Comparison of ENCODE assay signal across 8 cellular contexts in genomic region chr19:13154241-13154778, GRCh38. TPM values are rescaled to one million over a fixed set of nuclear protein-coding genes. Genes with fewer than 3 reads are reported as not detected.
A peak's percentile ranks its signal among the peaks of the same experiment; 100 is the strongest.
DNase-seq lines count a peak whose midpoint lies in the region; ATAC-seq and TF ChIP-seq lines count a peak whose summit lies in the region.

No MANE protein-coding gene starts in this region.

- H3K36me3 Mint-ChIP-seq in nephron (ENCODE audit: low read depth): peaks cover 11% of the 10 kb centered on the region

- H3K4me1 Mint-ChIP-seq in nephron: peaks cover 15% of the 10 kb centered on the region

- H3K36me3 ChIP-seq in ACC112 (ENCODE audit: insufficient read depth, low read length) (peaks cover 9% of the 10 kb centered on the region; the same call in 1 of the 2 replicates), OCI-LY1 (ENCODE audit: insufficient read depth, low read length) (peaks cover 6% of the 10 kb centered on the region), tibial nerve (no peaks in the 10 kb centered on the region)

- H3K9me2 ChIP-seq in OCI-LY1 (ENCODE audit: low read depth, low read length): no peaks in the 10 kb centered on the region

- peak; percentile 9 to 38 for DNase-seq in activated T-helper 1 cell treated with anti-CD3 and anti-CD28 coated beads, Interleukin-2, amount 50 U/mL, for 16 hours (ENCODE audit: low read depth in 1 of 2, low spot score in 1 of 2)
- peak; percentile 95 for DNase-seq in fibroblast of mammary gland (ENCODE audit: low read depth)
- DNase-seq in tibial nerve (ENCODE audit: low spot score in 2 of 2): peak; percentile 85 to 92

- peaks cover 5% of the 10 kb centered on the region for H3K27me3 Mint-ChIP-seq in nephron (ENCODE audit: low read depth)

- H3F3A ChIP-seq in OCI-LY1 (ENCODE audit: insufficient read depth, low read length): peaks cover 5% of the 10 kb centered on the region

- H3K79me2 ChIP-seq in ACC112 (ENCODE audit: control insufficient read depth, insufficient read depth, low read length, unreplicated experiment) (peaks cover 31% of the 10 kb centered on the region), OCI-LY1 (ENCODE audit: insufficient read depth, low read length) (no peaks in the 10 kb centered on the region)

- H3K27me3 ChIP-seq in ACC112 (ENCODE audit: insufficient read depth, low read length) (no peaks in the 10 kb centered on the region), OCI-LY1 (ENCODE audit: insufficient read depth, low read length) (no peaks in the 10 kb centered on the region; the same call in 1 of the 2 replicates), tibial nerve (no peaks in the 10 kb centered on the region)

- peak; percentile 75 to 96 for TF ChIP-seq EP300 in tibial nerve (IDR thresholded peaks at IDR 0.05)

- H3K9ac ChIP-seq in OCI-LY1 (ENCODE audit: low read length): peak overlapping the region; percentile 88

- H3K27ac ChIP-seq in ACC112 (ENCODE audit: low read depth, low read length) (peak overlapping the region; percentile 96), OCI-LY1 (ENCODE audit: low read depth, low read length, poor library complexity, severe bottlenecking) (no peak overlapping the region), tibial nerve (peak overlapping the region; percentile 96 to 99 (median 98))

- H3K4me3 ChIP-seq in ACC112 (ENCODE audit: low read depth, low read length) (peak overlapping the region; percentile 97), OCI-LY1 (ENCODE audit: low read depth, low read length, poor library complexity, severe bottlenecking) (peak overlapping the region; percentile 90), fibroblast of mammary gland (ENCODE audit: control insufficient read depth, low read depth, low read length) (peak overlapping the region; percentile 94), tibial nerve (peak overlapping the region; percentile 66 to 98 (median 84))

- H3K9me3 Mint-ChIP-seq in nephron: no peaks in the 10 kb centered on the region

- ATAC-seq in GM18505 (IDR thresholded peaks at IDR 0.05; ENCODE audit: unreplicated experiment) (no peak), GM18519 (IDR thresholded peaks at IDR 0.05; ENCODE audit: low FRiP score, unreplicated experiment) (no peak)

- peak; percentile 55 for TF ChIP-seq POLR2A in GM18505 (IDR thresholded peaks at IDR 0.05; ENCODE audit: borderline replicate concordance, extremely low read depth, insufficient read depth, insufficient read length)
- TF ChIP-seq POLR2A in tibial nerve (IDR thresholded peaks at IDR 0.05): peak; percentile 65 to 66

- H3K4me3 Mint-ChIP-seq in nephron: peak overlapping the region; percentile 95 to 100 (median 100)

- TF ChIP-seq CTCF in OCI-LY1 (IDR thresholded peaks at IDR 0.05; ENCODE audit: low read length) (no peak), fibroblast of mammary gland (conservative IDR thresholded peaks at IDR 0.05; ENCODE audit: control insufficient read depth, insufficient read depth, low read depth, low read length) (no peak), nephron (IDR thresholded peaks at IDR 0.05; ENCODE audit: unreplicated experiment in 3 of 3) (no peak), tibial nerve (IDR thresholded peaks at IDR 0.05) (no peak)

- H3K27ac Mint-ChIP-seq in nephron: peak overlapping the region; percentile 94 to 98 (median 95)

- peak overlapping the region; percentile 94 for H3K4me2 ChIP-seq in OCI-LY1 (ENCODE audit: low read length)

- H3K4me1 ChIP-seq in ACC112 (ENCODE audit: control insufficient read depth, insufficient read depth, low read length, unreplicated experiment): peaks cover 13% of the 10 kb centered on the region
- H3K4me1 ChIP-seq in OCI-LY1 (ENCODE audit: insufficient read depth, low read length, severe bottlenecking): peaks cover 46% of the 10 kb centered on the region
- H3K4me1 ChIP-seq in tibial nerve: peaks cover 3 to 58% (median 16%) of the 10 kb centered on the region in 4 donors

- H2AFZ ChIP-seq in ACC112 (ENCODE audit: low read length, unreplicated experiment) (no peak overlapping the region), OCI-LY1 (ENCODE audit: low read length) (no peak overlapping the region)

- WGBS in tibial nerve, 2 donors: 1 to 2% methylated on average over 21 of the region's 21 CpGs

- no peaks in the 10 kb centered on the region for H4K20me1 ChIP-seq in OCI-LY1 (ENCODE audit: insufficient read depth, low read length)

- H3K9me3 ChIP-seq in OCI-LY1 (ENCODE audit: low read length) (no peaks in the 10 kb centered on the region), tibial nerve (no peaks in the 10 kb centered on the region)

RNA-seq across cellular contexts. Expression of gene IER2, which starts 4.1 kb away (rescaled TPM):
- 10 to 100 TPM; 37.3 to 77.4 (median 58.3) TPM for total RNA-seq in tibial nerve

RNA-seq across cellular contexts. Expression of gene STX10, which starts 4.1 kb away (rescaled TPM):
- 100 to 1,000 TPM in 1 of 4 donors, 10 to 100 TPM in 3; 58.6 to 145 (median 86.6) TPM for total RNA-seq in tibial nerve

RNA-seq across cellular contexts. Expression of gene NACC1, which starts 36.2 kb away (rescaled TPM):
- 10 to 100 TPM; 15.3 to 37.1 (median 25.8) TPM for total RNA-seq in tibial nerve

RNA-seq across cellular contexts. Expression of gene TRMT1, which starts 37.8 kb away (rescaled TPM):
- 10 to 100 TPM; 38.4 to 92.7 (median 49.2) TPM for total RNA-seq in tibial nerve

RNA-seq across cellular contexts. Expression of gene LYL1, which starts 51.7 kb away (rescaled TPM):
- 10 to 100 TPM; 21.1 to 43.5 (median 25.8) TPM for total RNA-seq in tibial nerve

Comparison
In these comparisons a context has a peak if more than half of its experiments do, and no peak if none do; other contexts are left out.
1. DNase-seq: peak in every context shown above with its lines; median percentile 95 in fibroblast of mammary gland; 88 in tibial nerve; 24 in activated T-helper 1 cell treated with anti-CD3 and anti-CD28 coated beads, Interleukin-2, amount 50 U/mL, for 16 hours.